Comparison of ENCODE assay signal across 20 cellular contexts in the genomic region with DNA sequence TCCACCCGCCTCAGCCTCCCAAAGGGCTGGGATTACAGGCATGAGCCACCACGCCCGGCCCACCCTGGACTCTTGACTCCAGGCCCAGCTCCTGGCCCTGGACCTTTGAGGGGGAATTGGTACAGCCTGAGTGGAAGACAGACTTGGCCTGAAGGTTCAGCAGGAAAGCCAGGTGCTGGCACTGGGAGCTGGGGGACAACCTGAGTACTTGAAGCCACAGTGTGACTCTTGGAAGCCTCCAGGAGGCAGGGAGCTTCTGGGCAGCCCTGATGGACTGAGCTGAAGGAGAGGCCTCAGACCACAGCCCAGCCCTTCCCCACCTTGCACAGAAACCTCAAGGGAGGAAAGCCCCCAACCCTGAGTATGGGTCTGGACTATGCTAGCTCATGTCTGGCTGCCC. TPM values are rescaled to one million over a fixed set of nuclear protein-coding genes. Genes with fewer than 3 reads are reported as not detected.
"Had no signal": no experiment of that assay in that cellular context is flagged by ENCODE, and none has a peak within 500 bp of the region (broad histone marks: within the 10 kb centered on the region; RNA-seq: fewer than 3 reads in every experiment).

No MANE protein-coding gene starts in this region.

- H3K4me3 Mint-ChIP-seq: activated naive CD8-positive, alpha-beta T cell treated with anti-CD3 and anti-CD28 coated beads for 36 hours; natural killer cell treated with Interleukin-12 subunit alpha and Interleukin-12 subunit beta and Interleukin-15 and Interleukin-18, amount 100 ng/mL, for 72 hours; stimulated activated naive CD8-positive, alpha-beta T cell treated with anti-CD3 and anti-CD28 coated beads, Interleukin-15, amount 100 ng/mL, for 72 hours; T-helper 2 cell treated with Interferon-gamma antibody and Interleukin-4, amounts not matched to agents 5 μg/mL and 100 μg/mL, for 36 hours had no signal

- H3K9me3 ChIP-seq: psoas muscle, right lobe of liver, thoracic aorta, uterus had no signal

- H3K27ac Mint-ChIP-seq: activated naive CD8-positive, alpha-beta T cell treated with anti-CD3 and anti-CD28 coated beads for 36 hours; natural killer cell treated with Interleukin-12 subunit alpha and Interleukin-12 subunit beta and Interleukin-15 and Interleukin-18, amount 100 ng/mL, for 72 hours; stimulated activated naive CD8-positive, alpha-beta T cell treated with anti-CD3 and anti-CD28 coated beads, Interleukin-15, amount 100 ng/mL, for 72 hours; T-helper 2 cell treated with Interferon-gamma antibody and Interleukin-4, amounts not matched to agents 5 μg/mL and 100 μg/mL, for 36 hours had no signal

- DNase-seq: activated CD4-positive, alpha-beta T cell treated with anti-CD3 and anti-CD28 coated beads, Interleukin-2, amount 50 U/mL, for 1 hour; activated naive CD8-positive, alpha-beta T cell treated with anti-CD3 and anti-CD28 coated beads for 36 hours; activated T-cell treated with anti-CD3 and anti-CD28 coated beads, Interleukin-2, amount 50 U/mL, for 1 hour; brain microvascular endothelial cell; hypothalamus; kidney; left ventricle myocardium inferior; mesendoderm; occipital lobe; psoas muscle; spleen; stimulated activated naive CD8-positive, alpha-beta T cell treated with anti-CD3 and anti-CD28 coated beads, Interleukin-15, amount 100 ng/mL, for 72 hours; uterus had no signal

- H3K27me3 ChIP-seq: brain microvascular endothelial cell, right lobe of liver, uterus had no signal

- H3K4me1 Mint-ChIP-seq: activated naive CD8-positive, alpha-beta T cell treated with anti-CD3 and anti-CD28 coated beads for 36 hours; stimulated activated naive CD8-positive, alpha-beta T cell treated with anti-CD3 and anti-CD28 coated beads, Interleukin-15, amount 100 ng/mL, for 72 hours had no signal

- H3K4me1 ChIP-seq: psoas muscle, right lobe of liver, spleen, uterus had no signal

- ATAC-seq: esophagus mucosa; natural killer cell treated with Interleukin-12 subunit alpha and Interleukin-12 subunit beta and Interleukin-15 and Interleukin-18, amount 100 ng/mL, for 72 hours; psoas muscle; right lobe of liver; stimulated activated naive CD8-positive, alpha-beta T cell treated with anti-CD3 and anti-CD28 coated beads, Interleukin-15, amount 100 ng/mL, for 72 hours had no signal

- H3K4me3 ChIP-seq: left ventricle myocardium inferior, psoas muscle, right lobe of liver, spleen, thoracic aorta, uterus had no signal

- H3K27ac ChIP-seq: brain microvascular endothelial cell, left ventricle myocardium inferior, psoas muscle, right lobe of liver, spleen, thoracic aorta, uterus had no signal

- H3K36me3 ChIP-seq: brain microvascular endothelial cell, left ventricle myocardium inferior, right lobe of liver, spleen, thoracic aorta, uterus had no signal

- H3K9me3 Mint-ChIP-seq: natural killer cell treated with Interleukin-12 subunit alpha and Interleukin-12 subunit beta and Interleukin-15 and Interleukin-18, amount 100 ng/mL, for 72 hours had no signal

- H3K36me3 Mint-ChIP-seq: activated naive CD8-positive, alpha-beta T cell treated with anti-CD3 and anti-CD28 coated beads for 36 hours had no signal

RNA-seq across cellular contexts. Expression of gene RASGEF1C, which starts 54.2 kb away (rescaled TPM):
- total RNA-seq: activated naive CD8-positive, alpha-beta T cell treated with anti-CD3 and anti-CD28 coated beads for 36 hours; chondrocyte; esophagus mucosa; glomerular endothelial cell; natural killer cell treated with Interleukin-12 subunit alpha and Interleukin-12 subunit beta and Interleukin-15 and Interleukin-18, amount 100 ng/mL, for 72 hours; psoas muscle; thoracic aorta had no signal
